18 cellular contexts compared by ENCODE assay signal in genomic region chr10:92829042-92829785, GRCh38. TPM values are rescaled to one million over a fixed set of nuclear protein-coding genes. Genes with fewer than 3 reads are reported as not detected.
DNase-seq lines count a peak whose midpoint lies in the region; TF ChIP-seq lines count a peak whose summit lies in the region.
"Had no signal": no experiment of that assay in that cellular context is flagged by ENCODE, and none has a peak within 500 bp of the region (broad histone marks: within the 10 kb centered on the region; RNA-seq: fewer than 3 reads in every experiment).

No MANE protein-coding gene starts in this region.

- in situ Hi-C loops in brain microvascular endothelial cell (cut with HindIII; ENCODE audit: low pct_ligation_motif_present, low sequenced_read_pairs), result no loop called here

- no peaks in the 10 kb centered on the region for H3K36me3 ChIP-seq in brain microvascular endothelial cell (replicated peaks)
- H3K36me3 ChIP-seq: SJSA1, tibial artery had no signal

- TF ChIP-seq CTCF in brain microvascular endothelial cell (IDR thresholded peaks at IDR 0.05; ENCODE audit: low read depth, low read length, missing control alignments), result no peak

- H3K4me3 ChIP-seq in brain microvascular endothelial cell (ENCODE audit: low read depth, low read length), result no peak overlapping the region
- H3K4me3 ChIP-seq: PC-9, SJSA1, tibial artery had no signal

- no peaks in the 10 kb centered on the region for H3K27me3 ChIP-seq in brain microvascular endothelial cell (replicated peaks)
- H3K27me3 ChIP-seq: SJSA1, tibial artery had no signal

- no peak for TF ChIP-seq RAD21 in Ishikawa (IDR thresholded peaks at IDR 0.05; ENCODE audit: low read depth)

- H3K27ac ChIP-seq in brain microvascular endothelial cell, result no peak overlapping the region
- H3K27ac ChIP-seq: PC-9, SJSA1, tibial artery had no signal

- peak; percentile 25 for DNase-seq in Daoy (ENCODE audit: low read depth)
- DNase-seq in OCI-M1 (lab: John Stamatoyannopoulos, UW), result peak; percentile 99
- peak; percentile 33 for DNase-seq in iPS-NIHi11 (ENCODE audit: low spot score)
- no peak for DNase-seq in NCI-H2196 treated with DMSO at 0.1 percent for 48 hours (lab: John Stamatoyannopoulos, UW; ENCODE audit: unreplicated experiment)
- no peak for DNase-seq in NCI-H345 (lab: John Stamatoyannopoulos, UW)
- DNase-seq in brain microvascular endothelial cell, result no peak
- DNase-seq: activated CD8-positive, alpha-beta memory T cell treated with anti-CD3 and anti-CD28 coated beads for 24 hours; cortex of kidney; GOT3; hypothalamus; NCI-H2029; PC-9; posterior cingulate gyrus; stimulated activated naive CD4-positive, alpha-beta T cell treated with Interleukin-2 at 50 U/mL for 16 hours; T-helper 2 cell; tibial artery had no signal

- TF ChIP-seq EP300 in Ishikawa (IDR thresholded peaks at IDR 0.05; ENCODE audit: borderline replicate concordance), result no peak

TF ChIP-seq in Ishikawa, 13 proteins besides CTCF, POLR2A, EP300 and RAD21:
- TF ChIP-seq REST (IDR thresholded peaks at IDR 0.05; ENCODE audit: low read depth) (no peak), TCF12 (IDR thresholded peaks at IDR 0.05; ENCODE audit: low read depth) (no peak), USF1 (IDR thresholded peaks at IDR 0.05) (no peak; the same call in 1 of the 2 replicates), YY1 (IDR thresholded peaks at IDR 0.05; ENCODE audit: low read depth) (peak; percentile 75), MAX (IDR thresholded peaks at IDR 0.05) (peak; percentile 58), CEBPB (IDR thresholded peaks at IDR 0.05) (no peak), ZBTB7A (IDR thresholded peaks at IDR 0.05; ENCODE audit: low read depth) (no peak)
TF ChIP-seq in Ishikawa: peak in this region for 2.

RNA-seq across cellular contexts. Expression of gene EXOC6, which starts 19.1 kb away (rescaled TPM):
- 16.3 and 24.1 TPM in 2 replicates for total RNA-seq in Daoy (2014; rRNA removed; shearing (Covaris generic))

Comparison
In these comparisons a context has a peak if more than half of its experiments do, and no peak if none do; other contexts are left out.
1. DNase-seq: peak in Daoy (single experiment), OCI-M1 (single experiment) and iPS-NIHi11 (single experiment); none in NCI-H2196 treated with DMSO at 0.1 percent for 48 hours (single experiment), NCI-H345 (single experiment) and brain microvascular endothelial cell (single experiment).